17 cellular contexts compared by ENCODE assay signal in genomic region chr17:20080513-20080912, GRCh38.
"Had no signal": no experiment of that assay in that cellular context is flagged by ENCODE, and none has a peak within 500 bp of the region (broad histone marks: within the 10 kb centered on the region; RNA-seq: fewer than 3 reads in every experiment).

No MANE protein-coding gene starts in this region.

- H3K36me3 ChIP-seq: neutrophil had no signal

- ATAC-seq: effector memory CD8-positive, alpha-beta T cell; foreskin keratinocyte; left colon; right cardiac atrium had no signal

- H3K4me3 Mint-ChIP-seq: dendritic cell treated with granulocyte-macrophage colony-stimulating factor and Interleukin-4, amounts not matched to agents 40 ng/mL and 50 ng/mL, for 4 days; effector memory CD8-positive, alpha-beta T cell; immature natural killer cell; nephron had no signal

- H3K27ac ChIP-seq: foreskin keratinocyte, neutrophil had no signal

- H3K27ac Mint-ChIP-seq: dendritic cell treated with granulocyte-macrophage colony-stimulating factor and Interleukin-4, amounts not matched to agents 40 ng/mL and 50 ng/mL, for 4 days; effector memory CD8-positive, alpha-beta T cell; nephron had no signal

- H3K4me1 Mint-ChIP-seq: naive B cell had no signal

- H3K9me3 ChIP-seq: neutrophil had no signal

- H3K9me3 Mint-ChIP-seq: dendritic cell treated with granulocyte-macrophage colony-stimulating factor and Interleukin-4, amounts not matched to agents 40 ng/mL and 50 ng/mL, for 4 days; effector memory CD8-positive, alpha-beta T cell; immature natural killer cell; naive B cell; nephron had no signal

- H3K27me3 Mint-ChIP-seq: dendritic cell treated with granulocyte-macrophage colony-stimulating factor and Interleukin-4, amounts not matched to agents 40 ng/mL and 50 ng/mL, for 4 days; effector memory CD8-positive, alpha-beta T cell had no signal

- DNase-seq: effector memory CD8-positive, alpha-beta T cell; erythroblast; foreskin keratinocyte; immature natural killer cell; kidney; left colon; mesendoderm; naive B cell; posterior cingulate gyrus; right cardiac atrium; small intestine; stimulated activated CD4-positive, alpha-beta T cell treated with anti-CD3 and anti-CD28 coated beads, Interleukin-12 subunit alpha, Interleukin-12 subunit beta, amount 100 ng/mL, for 4 hours; stimulated activated naive CD4-positive, alpha-beta T cell treated with Interleukin-2 at 50 U/mL for 16 hours; trophoblast cell had no signal

- H3K27me3 ChIP-seq: neutrophil had no signal
